Comparison of ENCODE assay signal across 33 cellular contexts in genomic region chr6:66561479-66561878, GRCh38.
"Had no signal": no experiment of that assay in that cellular context is flagged by ENCODE, and none has a peak within 500 bp of the region (broad histone marks: within the 10 kb centered on the region; RNA-seq: fewer than 3 reads in every experiment).

No MANE protein-coding gene starts in this region.

- H3K4me2 ChIP-seq: KMS-11 had no signal

- H3K27me3 ChIP-seq: MG63 had no signal

- H3K27ac ChIP-seq: KMS-11 had no signal

- H3K9me3 ChIP-seq: MG63 had no signal

- DNase-seq: Karpas-422, Kasumi-1, MG63, MM.1S, MV-4-11, NCI-H1048, NCI-H1092, NCI-H1092 treated with DMSO at 0.1 percent for 48 hours, NCI-H1105, NCI-H1105 treated with DMSO at 0.1 percent for 48 hours, NCI-H1417 treated with DMSO at 0.1 percent for 48 hours, NCI-H1436, NCI-H1436 treated with DMSO at 0.1 percent for 48 hours, NCI-H146, NCI-H1694, NCI-H1694 treated with DMSO at 0.1 percent for 48 hours, NCI-H187, NCI-H187 treated with DMSO at 0.1 percent for 48 hours, NCI-H1930, NCI-H2029, NCI-H2029 treated with DMSO at 0.1 percent for 48 hours, NCI-H2081, NCI-H2081 treated with DMSO at 0.1 percent for 48 hours, NCI-H2107, NCI-H2171, NCI-H2171 treated with DMSO at 0.1 percent for 48 hours, NCI-H2227 treated with DMSO at 0.1 percent for 48 hours, NCI-H226, NCI-H345, NCI-H446, NCI-H446 treated with DMSO at 0.1 percent for 48 hours, NCI-H510A had no signal

- H3K9ac ChIP-seq: KMS-11 had no signal

- H3K36me3 ChIP-seq: MG63 had no signal

- H3K4me3 ChIP-seq: MG63 had no signal
